In genomic region chr2:184558713-184559464, GRCh38 we compare ENCODE assay signal across 20 cellular contexts. TPM values are rescaled to one million over a fixed set of nuclear protein-coding genes. Genes with fewer than 3 reads are reported as not detected.
"Had no signal": no experiment of that assay in that cellular context is flagged by ENCODE, and none has a peak within 500 bp of the region (broad histone marks: within the 10 kb centered on the region; RNA-seq: fewer than 3 reads in every experiment).

No MANE protein-coding gene starts in this region.

- H3K4me3 ChIP-seq: ascending aorta, cardiac muscle cell, dorsolateral prefrontal cortex, upper lobe of right lung had no signal

- DNase-seq: activated CD4-positive, alpha-beta T cell treated with anti-CD3 and anti-CD28 coated beads, Interleukin-2, amount 50 U/mL, for 48 hours; activated naive CD4-positive, alpha-beta T cell treated with anti-CD3 and anti-CD28 coated beads for 36 hours; activated naive CD8-positive, alpha-beta T cell treated with anti-CD3 and anti-CD28 coated beads, Interleukin-2, amount 50 U/mL, for 24 hours; dorsolateral prefrontal cortex; erythroblast; glutamatergic neuron; mesenchymal stem cell; naive thymus-derived CD8-positive, alpha-beta T cell; occipital lobe; right cardiac atrium; small intestine; stimulated activated naive CD8-positive, alpha-beta T cell treated with anti-CD3 and anti-CD28 coated beads, Interleukin-15, Interleukin-2, amounts not matched to agents 100 U/mL and 50 U/mL, for 24 hours; T-helper 1 cell; T1000; upper lobe of right lung had no signal

- H3K9me3 Mint-ChIP-seq: activated naive CD8-positive, alpha-beta T cell treated with anti-CD3 and anti-CD28 coated beads, Interleukin-2, amount 50 U/mL, for 24 hours; activated T-helper 17 cell treated with anti-CD3 and anti-CD28 coated beads, Interleukin-2, amount 50 U/mL, for 72 hours had no signal

- FAIRE-seq: small intestine had no signal

- H3K27ac ChIP-seq: ascending aorta, cardiac muscle cell, dorsolateral prefrontal cortex, upper lobe of right lung, VCaP had no signal

- H3K4me3 Mint-ChIP-seq: activated naive CD4-positive, alpha-beta T cell treated with anti-CD3 and anti-CD28 coated beads for 36 hours; activated naive CD8-positive, alpha-beta T cell treated with anti-CD3 and anti-CD28 coated beads, Interleukin-2, amount 50 U/mL, for 24 hours; activated T-helper 17 cell treated with anti-CD3 and anti-CD28 coated beads, Interleukin-2, amount 50 U/mL, for 72 hours; naive thymus-derived CD8-positive, alpha-beta T cell had no signal

- H3K27me3 ChIP-seq: ascending aorta, cardiac muscle cell, dorsolateral prefrontal cortex, upper lobe of right lung had no signal

- H3K27me3 Mint-ChIP-seq: activated naive CD8-positive, alpha-beta T cell treated with anti-CD3 and anti-CD28 coated beads, Interleukin-2, amount 50 U/mL, for 24 hours; activated T-helper 17 cell treated with anti-CD3 and anti-CD28 coated beads, Interleukin-2, amount 50 U/mL, for 72 hours; naive thymus-derived CD8-positive, alpha-beta T cell had no signal

- H3K9me3 ChIP-seq: ascending aorta, upper lobe of right lung had no signal

- H3K4me1 ChIP-seq: ascending aorta, upper lobe of right lung had no signal

- H3K4me1 Mint-ChIP-seq: activated naive CD8-positive, alpha-beta T cell treated with anti-CD3 and anti-CD28 coated beads, Interleukin-2, amount 50 U/mL, for 24 hours; activated T-helper 17 cell treated with anti-CD3 and anti-CD28 coated beads, Interleukin-2, amount 50 U/mL, for 72 hours; naive thymus-derived CD8-positive, alpha-beta T cell had no signal

- H3K36me3 Mint-ChIP-seq: naive thymus-derived CD8-positive, alpha-beta T cell had no signal

- H3K27ac Mint-ChIP-seq: activated naive CD4-positive, alpha-beta T cell treated with anti-CD3 and anti-CD28 coated beads for 36 hours; activated naive CD8-positive, alpha-beta T cell treated with anti-CD3 and anti-CD28 coated beads, Interleukin-2, amount 50 U/mL, for 24 hours; activated T-helper 17 cell treated with anti-CD3 and anti-CD28 coated beads, Interleukin-2, amount 50 U/mL, for 72 hours; naive thymus-derived CD8-positive, alpha-beta T cell had no signal

- H3K36me3 ChIP-seq: ascending aorta, cardiac muscle cell, upper lobe of right lung had no signal

RNA-seq across cellular contexts. Expression of gene ZNF804A, which starts 39.4 kb away (rescaled TPM):
- total RNA-seq: activated naive CD4-positive, alpha-beta T cell treated with anti-CD3 and anti-CD28 coated beads for 36 hours; activated T-helper 17 cell treated with anti-CD3 and anti-CD28 coated beads, Interleukin-2, amount 50 U/mL, for 72 hours; ascending aorta; cardiac muscle cell; kidney epithelial cell; naive thymus-derived CD8-positive, alpha-beta T cell; right cardiac atrium had no signal
- polyA plus RNA-seq: naive thymus-derived CD8-positive, alpha-beta T cell; right cardiac atrium had no signal
